In genomic region chr19:47228937-47229673, GRCh38 we compare ENCODE assay signal across 1 cellular context.
TF ChIP-seq lines count a peak whose summit lies in the region.

No MANE protein-coding gene starts in this region.

TF ChIP-seq in K562, 482 proteins besides CTCF, POLR2A, EP300 and RAD21 (continued from another document and continues in another):
- TF ChIP-seq POLR2B (IDR thresholded peaks at IDR 0.05; ENCODE audit: low read depth, partially characterized antibody), result peak; percentile 57
- no peak for TF ChIP-seq MXD1 (CRISPR knock-in tag; IDR thresholded peaks at IDR 0.05; ENCODE audit: borderline replicate concordance, poor library complexity, severe bottlenecking)
- TF ChIP-seq DIDO1 (tag; IDR thresholded peaks at IDR 0.05; ENCODE audit: low read depth), result no peak; the same call in 1 of the 2 replicates
- no peak for TF ChIP-seq ZNF644 (tag; IDR thresholded peaks at IDR 0.05; ENCODE audit: low read depth)
- TF ChIP-seq, protein P1, sequence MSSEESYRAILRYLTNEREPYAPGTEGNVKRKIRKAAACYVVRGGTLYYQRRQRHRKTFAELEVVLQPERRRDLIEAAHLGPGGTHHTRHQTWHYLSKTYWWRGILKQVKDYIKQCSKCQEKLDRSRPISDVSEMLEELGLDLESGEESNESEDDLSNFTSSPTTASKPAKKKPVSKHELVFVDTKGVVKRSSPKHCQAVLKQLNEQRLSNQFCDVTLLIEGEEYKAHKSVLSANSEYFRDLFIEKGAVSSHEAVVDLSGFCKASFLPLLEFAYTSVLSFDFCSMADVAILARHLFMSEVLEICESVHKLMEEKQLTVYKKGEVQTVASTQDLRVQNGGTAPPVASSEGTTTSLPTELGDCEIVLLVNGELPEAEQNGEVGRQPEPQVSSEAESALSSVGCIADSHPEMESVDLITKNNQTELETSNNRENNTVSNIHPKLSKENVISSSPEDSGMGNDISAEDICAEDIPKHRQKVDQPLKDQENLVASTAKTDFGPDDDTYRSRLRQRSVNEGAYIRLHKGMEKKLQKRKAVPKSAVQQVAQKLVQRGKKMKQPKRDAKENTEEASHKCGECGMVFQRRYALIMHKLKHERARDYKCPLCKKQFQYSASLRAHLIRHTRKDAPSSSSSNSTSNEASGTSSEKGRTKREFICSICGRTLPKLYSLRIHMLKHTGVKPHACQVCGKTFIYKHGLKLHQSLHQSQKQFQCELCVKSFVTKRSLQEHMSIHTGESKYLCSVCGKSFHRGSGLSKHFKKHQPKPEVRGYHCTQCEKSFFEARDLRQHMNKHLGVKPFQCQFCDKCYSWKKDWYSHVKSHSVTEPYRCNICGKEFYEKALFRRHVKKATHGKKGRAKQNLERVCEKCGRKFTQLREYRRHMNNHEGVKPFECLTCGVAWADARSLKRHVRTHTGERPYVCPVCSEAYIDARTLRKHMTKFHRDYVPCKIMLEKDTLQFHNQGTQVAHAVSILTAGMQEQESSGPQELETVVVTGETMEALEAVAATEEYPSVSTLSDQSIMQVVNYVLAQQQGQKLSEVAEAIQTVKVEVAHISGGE (CRISPR knock-in tag; IDR thresholded peaks at IDR 0.05), result no peak
- TF ChIP-seq ZNF124 (CRISPR knock-in tag; IDR thresholded peaks at IDR 0.05), result no peak
- TF ChIP-seq, protein P2, sequence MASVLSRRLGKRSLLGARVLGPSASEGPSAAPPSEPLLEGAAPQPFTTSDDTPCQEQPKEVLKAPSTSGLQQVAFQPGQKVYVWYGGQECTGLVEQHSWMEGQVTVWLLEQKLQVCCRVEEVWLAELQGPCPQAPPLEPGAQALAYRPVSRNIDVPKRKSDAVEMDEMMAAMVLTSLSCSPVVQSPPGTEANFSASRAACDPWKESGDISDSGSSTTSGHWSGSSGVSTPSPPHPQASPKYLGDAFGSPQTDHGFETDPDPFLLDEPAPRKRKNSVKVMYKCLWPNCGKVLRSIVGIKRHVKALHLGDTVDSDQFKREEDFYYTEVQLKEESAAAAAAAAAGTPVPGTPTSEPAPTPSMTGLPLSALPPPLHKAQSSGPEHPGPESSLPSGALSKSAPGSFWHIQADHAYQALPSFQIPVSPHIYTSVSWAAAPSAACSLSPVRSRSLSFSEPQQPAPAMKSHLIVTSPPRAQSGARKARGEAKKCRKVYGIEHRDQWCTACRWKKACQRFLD (CRISPR knock-in tag; IDR thresholded peaks at IDR 0.05), result peak; percentile 68; the same call in 1 of the 2 replicates
- TF ChIP-seq CCNT2 (IDR thresholded peaks at IDR 0.05; ENCODE audit: borderline replicate concordance, extremely low read depth, insufficient read length, low read depth, low read length), result no peak
- TF ChIP-seq ADNP (tag; IDR thresholded peaks at IDR 0.05), result peak; percentile 83
- TF ChIP-seq ESRRB (CRISPR knock-in tag; IDR thresholded peaks at IDR 0.05; ENCODE audit: borderline replicate concordance), result no peak
- TF ChIP-seq THAP7 (CRISPR knock-in tag; IDR thresholded peaks at IDR 0.05), result no peak
- no peak for TF ChIP-seq ZNF445 (CRISPR knock-in tag; IDR thresholded peaks at IDR 0.05; ENCODE audit: low read depth)
- no peak for TF ChIP-seq MBD2 (IDR thresholded peaks at IDR 0.05; ENCODE audit: borderline replicate concordance, low read depth)
- TF ChIP-seq FUS (optimal IDR thresholded peaks at IDR 0.05; ENCODE audit: low read depth, low read length), result no peak
- TF ChIP-seq FOSL1 (tag; conservative IDR thresholded peaks at IDR 0.05), result no peak
- TF ChIP-seq, protein P3, sequence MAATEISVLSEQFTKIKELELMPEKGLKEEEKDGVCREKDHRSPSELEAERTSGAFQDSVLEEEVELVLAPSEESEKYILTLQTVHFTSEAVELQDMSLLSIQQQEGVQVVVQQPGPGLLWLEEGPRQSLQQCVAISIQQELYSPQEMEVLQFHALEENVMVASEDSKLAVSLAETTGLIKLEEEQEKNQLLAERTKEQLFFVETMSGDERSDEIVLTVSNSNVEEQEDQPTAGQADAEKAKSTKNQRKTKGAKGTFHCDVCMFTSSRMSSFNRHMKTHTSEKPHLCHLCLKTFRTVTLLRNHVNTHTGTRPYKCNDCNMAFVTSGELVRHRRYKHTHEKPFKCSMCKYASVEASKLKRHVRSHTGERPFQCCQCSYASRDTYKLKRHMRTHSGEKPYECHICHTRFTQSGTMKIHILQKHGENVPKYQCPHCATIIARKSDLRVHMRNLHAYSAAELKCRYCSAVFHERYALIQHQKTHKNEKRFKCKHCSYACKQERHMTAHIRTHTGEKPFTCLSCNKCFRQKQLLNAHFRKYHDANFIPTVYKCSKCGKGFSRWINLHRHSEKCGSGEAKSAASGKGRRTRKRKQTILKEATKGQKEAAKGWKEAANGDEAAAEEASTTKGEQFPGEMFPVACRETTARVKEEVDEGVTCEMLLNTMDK (IDR thresholded peaks at IDR 0.05; ENCODE audit: borderline replicate concordance, insufficient read depth, low read depth, low read length, poor library complexity, severe bottlenecking), result no peak
- TF ChIP-seq SETDB1 (IDR thresholded peaks at IDR 0.05; ENCODE audit: low read length), result no peak
- no peak for TF ChIP-seq DACH1 (IDR thresholded peaks at IDR 0.05; ENCODE audit: partially characterized antibody)
- TF ChIP-seq ZNF785 (CRISPR knock-in tag; IDR thresholded peaks at IDR 0.05), result no peak
- TF ChIP-seq, protein P4, sequence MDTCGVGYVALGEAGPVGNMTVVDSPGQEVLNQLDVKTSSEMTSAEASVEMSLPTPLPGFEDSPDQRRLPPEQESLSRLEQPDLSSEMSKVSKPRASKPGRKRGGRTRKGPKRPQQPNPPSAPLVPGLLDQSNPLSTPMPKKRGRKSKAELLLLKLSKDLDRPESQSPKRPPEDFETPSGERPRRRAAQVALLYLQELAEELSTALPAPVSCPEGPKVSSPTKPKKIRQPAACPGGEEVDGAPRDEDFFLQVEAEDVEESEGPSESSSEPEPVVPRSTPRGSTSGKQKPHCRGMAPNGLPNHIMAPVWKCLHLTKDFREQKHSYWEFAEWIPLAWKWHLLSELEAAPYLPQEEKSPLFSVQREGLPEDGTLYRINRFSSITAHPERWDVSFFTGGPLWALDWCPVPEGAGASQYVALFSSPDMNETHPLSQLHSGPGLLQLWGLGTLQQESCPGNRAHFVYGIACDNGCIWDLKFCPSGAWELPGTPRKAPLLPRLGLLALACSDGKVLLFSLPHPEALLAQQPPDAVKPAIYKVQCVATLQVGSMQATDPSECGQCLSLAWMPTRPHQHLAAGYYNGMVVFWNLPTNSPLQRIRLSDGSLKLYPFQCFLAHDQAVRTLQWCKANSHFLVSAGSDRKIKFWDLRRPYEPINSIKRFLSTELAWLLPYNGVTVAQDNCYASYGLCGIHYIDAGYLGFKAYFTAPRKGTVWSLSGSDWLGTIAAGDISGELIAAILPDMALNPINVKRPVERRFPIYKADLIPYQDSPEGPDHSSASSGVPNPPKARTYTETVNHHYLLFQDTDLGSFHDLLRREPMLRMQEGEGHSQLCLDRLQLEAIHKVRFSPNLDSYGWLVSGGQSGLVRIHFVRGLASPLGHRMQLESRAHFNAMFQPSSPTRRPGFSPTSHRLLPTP (IDR thresholded peaks at IDR 0.05; ENCODE audit: borderline replicate concordance, extremely low read depth, insufficient read length), result no peak
- TF ChIP-seq, protein P5, sequence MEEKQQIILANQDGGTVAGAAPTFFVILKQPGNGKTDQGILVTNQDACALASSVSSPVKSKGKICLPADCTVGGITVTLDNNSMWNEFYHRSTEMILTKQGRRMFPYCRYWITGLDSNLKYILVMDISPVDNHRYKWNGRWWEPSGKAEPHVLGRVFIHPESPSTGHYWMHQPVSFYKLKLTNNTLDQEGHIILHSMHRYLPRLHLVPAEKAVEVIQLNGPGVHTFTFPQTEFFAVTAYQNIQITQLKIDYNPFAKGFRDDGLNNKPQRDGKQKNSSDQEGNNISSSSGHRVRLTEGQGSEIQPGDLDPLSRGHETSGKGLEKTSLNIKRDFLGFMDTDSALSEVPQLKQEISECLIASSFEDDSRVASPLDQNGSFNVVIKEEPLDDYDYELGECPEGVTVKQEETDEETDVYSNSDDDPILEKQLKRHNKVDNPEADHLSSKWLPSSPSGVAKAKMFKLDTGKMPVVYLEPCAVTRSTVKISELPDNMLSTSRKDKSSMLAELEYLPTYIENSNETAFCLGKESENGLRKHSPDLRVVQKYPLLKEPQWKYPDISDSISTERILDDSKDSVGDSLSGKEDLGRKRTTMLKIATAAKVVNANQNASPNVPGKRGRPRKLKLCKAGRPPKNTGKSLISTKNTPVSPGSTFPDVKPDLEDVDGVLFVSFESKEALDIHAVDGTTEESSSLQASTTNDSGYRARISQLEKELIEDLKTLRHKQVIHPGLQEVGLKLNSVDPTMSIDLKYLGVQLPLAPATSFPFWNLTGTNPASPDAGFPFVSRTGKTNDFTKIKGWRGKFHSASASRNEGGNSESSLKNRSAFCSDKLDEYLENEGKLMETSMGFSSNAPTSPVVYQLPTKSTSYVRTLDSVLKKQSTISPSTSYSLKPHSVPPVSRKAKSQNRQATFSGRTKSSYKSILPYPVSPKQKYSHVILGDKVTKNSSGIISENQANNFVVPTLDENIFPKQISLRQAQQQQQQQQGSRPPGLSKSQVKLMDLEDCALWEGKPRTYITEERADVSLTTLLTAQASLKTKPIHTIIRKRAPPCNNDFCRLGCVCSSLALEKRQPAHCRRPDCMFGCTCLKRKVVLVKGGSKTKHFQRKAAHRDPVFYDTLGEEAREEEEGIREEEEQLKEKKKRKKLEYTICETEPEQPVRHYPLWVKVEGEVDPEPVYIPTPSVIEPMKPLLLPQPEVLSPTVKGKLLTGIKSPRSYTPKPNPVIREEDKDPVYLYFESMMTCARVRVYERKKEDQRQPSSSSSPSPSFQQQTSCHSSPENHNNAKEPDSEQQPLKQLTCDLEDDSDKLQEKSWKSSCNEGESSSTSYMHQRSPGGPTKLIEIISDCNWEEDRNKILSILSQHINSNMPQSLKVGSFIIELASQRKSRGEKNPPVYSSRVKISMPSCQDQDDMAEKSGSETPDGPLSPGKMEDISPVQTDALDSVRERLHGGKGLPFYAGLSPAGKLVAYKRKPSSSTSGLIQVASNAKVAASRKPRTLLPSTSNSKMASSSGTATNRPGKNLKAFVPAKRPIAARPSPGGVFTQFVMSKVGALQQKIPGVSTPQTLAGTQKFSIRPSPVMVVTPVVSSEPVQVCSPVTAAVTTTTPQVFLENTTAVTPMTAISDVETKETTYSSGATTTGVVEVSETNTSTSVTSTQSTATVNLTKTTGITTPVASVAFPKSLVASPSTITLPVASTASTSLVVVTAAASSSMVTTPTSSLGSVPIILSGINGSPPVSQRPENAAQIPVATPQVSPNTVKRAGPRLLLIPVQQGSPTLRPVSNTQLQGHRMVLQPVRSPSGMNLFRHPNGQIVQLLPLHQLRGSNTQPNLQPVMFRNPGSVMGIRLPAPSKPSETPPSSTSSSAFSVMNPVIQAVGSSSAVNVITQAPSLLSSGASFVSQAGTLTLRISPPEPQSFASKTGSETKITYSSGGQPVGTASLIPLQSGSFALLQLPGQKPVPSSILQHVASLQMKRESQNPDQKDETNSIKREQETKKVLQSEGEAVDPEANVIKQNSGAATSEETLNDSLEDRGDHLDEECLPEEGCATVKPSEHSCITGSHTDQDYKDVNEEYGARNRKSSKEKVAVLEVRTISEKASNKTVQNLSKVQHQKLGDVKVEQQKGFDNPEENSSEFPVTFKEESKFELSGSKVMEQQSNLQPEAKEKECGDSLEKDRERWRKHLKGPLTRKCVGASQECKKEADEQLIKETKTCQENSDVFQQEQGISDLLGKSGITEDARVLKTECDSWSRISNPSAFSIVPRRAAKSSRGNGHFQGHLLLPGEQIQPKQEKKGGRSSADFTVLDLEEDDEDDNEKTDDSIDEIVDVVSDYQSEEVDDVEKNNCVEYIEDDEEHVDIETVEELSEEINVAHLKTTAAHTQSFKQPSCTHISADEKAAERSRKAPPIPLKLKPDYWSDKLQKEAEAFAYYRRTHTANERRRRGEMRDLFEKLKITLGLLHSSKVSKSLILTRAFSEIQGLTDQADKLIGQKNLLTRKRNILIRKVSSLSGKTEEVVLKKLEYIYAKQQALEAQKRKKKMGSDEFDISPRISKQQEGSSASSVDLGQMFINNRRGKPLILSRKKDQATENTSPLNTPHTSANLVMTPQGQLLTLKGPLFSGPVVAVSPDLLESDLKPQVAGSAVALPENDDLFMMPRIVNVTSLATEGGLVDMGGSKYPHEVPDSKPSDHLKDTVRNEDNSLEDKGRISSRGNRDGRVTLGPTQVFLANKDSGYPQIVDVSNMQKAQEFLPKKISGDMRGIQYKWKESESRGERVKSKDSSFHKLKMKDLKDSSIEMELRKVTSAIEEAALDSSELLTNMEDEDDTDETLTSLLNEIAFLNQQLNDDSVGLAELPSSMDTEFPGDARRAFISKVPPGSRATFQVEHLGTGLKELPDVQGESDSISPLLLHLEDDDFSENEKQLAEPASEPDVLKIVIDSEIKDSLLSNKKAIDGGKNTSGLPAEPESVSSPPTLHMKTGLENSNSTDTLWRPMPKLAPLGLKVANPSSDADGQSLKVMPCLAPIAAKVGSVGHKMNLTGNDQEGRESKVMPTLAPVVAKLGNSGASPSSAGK (IDR thresholded peaks at IDR 0.05), result 0 out of 2 replicates have a peak, but pooled peaks have one; percentile 11
- TF ChIP-seq CREB3 (tag; conservative IDR thresholded peaks at IDR 0.05; ENCODE audit: low read depth), result no peak
- TF ChIP-seq TAF1 (IDR thresholded peaks at IDR 0.05; ENCODE audit: control insufficient read depth, extremely low read depth, insufficient read depth, low read length, severe bottlenecking), result no peak
- TF ChIP-seq IFI16 (CRISPR knock-in tag; IDR thresholded peaks at IDR 0.05), result no peak
- TF ChIP-seq, protein P6, sequence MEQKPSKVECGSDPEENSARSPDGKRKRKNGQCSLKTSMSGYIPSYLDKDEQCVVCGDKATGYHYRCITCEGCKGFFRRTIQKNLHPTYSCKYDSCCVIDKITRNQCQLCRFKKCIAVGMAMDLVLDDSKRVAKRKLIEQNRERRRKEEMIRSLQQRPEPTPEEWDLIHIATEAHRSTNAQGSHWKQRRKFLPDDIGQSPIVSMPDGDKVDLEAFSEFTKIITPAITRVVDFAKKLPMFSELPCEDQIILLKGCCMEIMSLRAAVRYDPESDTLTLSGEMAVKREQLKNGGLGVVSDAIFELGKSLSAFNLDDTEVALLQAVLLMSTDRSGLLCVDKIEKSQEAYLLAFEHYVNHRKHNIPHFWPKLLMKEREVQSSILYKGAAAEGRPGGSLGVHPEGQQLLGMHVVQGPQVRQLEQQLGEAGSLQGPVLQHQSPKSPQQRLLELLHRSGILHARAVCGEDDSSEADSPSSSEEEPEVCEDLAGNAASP (IDR thresholded peaks at IDR 0.05), result no peak
